Comparison of ENCODE assay signal across 27 cellular contexts in genomic region chr16:86176462-86176861, GRCh38.
"Had no signal": no experiment of that assay in that cellular context is flagged by ENCODE, and none has a peak within 500 bp of the region (broad histone marks: within the 10 kb centered on the region; RNA-seq: fewer than 3 reads in every experiment).

No MANE protein-coding gene starts in this region.

- H3K27ac ChIP-seq: colonic mucosa, coronary artery, dorsolateral prefrontal cortex, epithelial cell of prostate, esophagus muscularis mucosa, esophagus squamous epithelium, foreskin keratinocyte, gastrocnemius medialis, gastroesophageal sphincter, heart left ventricle, heart right ventricle had no signal

- H3K36me3 ChIP-seq: colonic mucosa, esophagus muscularis mucosa, esophagus squamous epithelium, gastrocnemius medialis, gastroesophageal sphincter, heart left ventricle, heart right ventricle had no signal

- H3K9me3 ChIP-seq: colonic mucosa, esophagus squamous epithelium, gastroesophageal sphincter had no signal

- DNase-seq: colonic mucosa; cortex of kidney; dermis blood vessel endothelial cell; dorsolateral prefrontal cortex; effector CD4-positive, alpha-beta T cell; effector CD8-positive, alpha-beta T cell; effector memory CD4-positive, alpha-beta T cell; effector memory CD8-positive, alpha-beta T cell; endodermal cell; erythroblast; esophagus squamous epithelium; foreskin fibroblast; foreskin keratinocyte; foreskin melanocyte; gastrocnemius medialis; glutamatergic neuron; head of caudate nucleus; heart left ventricle; heart right ventricle had no signal

- FAIRE-seq: colon, endometrium, endothelial cell of umbilical vein, frontal cortex had no signal

- H3K4me1 ChIP-seq: colonic mucosa, esophagus muscularis mucosa, esophagus squamous epithelium, foreskin keratinocyte, gastrocnemius medialis, gastroesophageal sphincter, heart left ventricle, heart right ventricle had no signal

- H3K4me3 ChIP-seq: colonic mucosa, coronary artery, dorsolateral prefrontal cortex, esophagus muscularis mucosa, esophagus squamous epithelium, gastrocnemius medialis, gastroesophageal sphincter, heart left ventricle, heart right ventricle had no signal
